Comparison of ENCODE assay signal across 1 cellular context in genomic region chr12:53675701-53676607, GRCh38.
TF ChIP-seq lines count a peak whose summit lies in the region.

ATP5MC2 (minus strand) TSS chr12:53676083; CDS start chr12:53672614, 3,469 bp downstream.

TF ChIP-seq in K562, 482 proteins besides CTCF, POLR2A, EP300 and RAD21 (continued from another document and continues in another):
- no peak for TF ChIP-seq ZNF212 (CRISPR knock-in tag; IDR thresholded peaks at IDR 0.05)
- TF ChIP-seq ZNF75A (CRISPR knock-in tag; IDR thresholded peaks at IDR 0.05) = 0 out of 2 replicates have a peak, but pooled peaks have one; percentile 7
- TF ChIP-seq ZNF584 (CRISPR knock-in tag; IDR thresholded peaks at IDR 0.05; ENCODE audit: low read depth) = no peak; the same call in 1 of the 2 replicates
- TF ChIP-seq TRIM28 (IDR thresholded peaks at IDR 0.05) = peak; percentile 74
- no peak for TF ChIP-seq POLR3G (IDR thresholded peaks at IDR 0.05; ENCODE audit: extremely low read depth, insufficient read length, insufficient replicate concordance)
- TF ChIP-seq ZFP36 (IDR thresholded peaks at IDR 0.05; ENCODE audit: low read depth, low read length, partially characterized antibody) = peak; percentile 43
- TF ChIP-seq TCF3 (CRISPR knock-in tag; IDR thresholded peaks at IDR 0.05) = no peak; the same call in 1 of the 2 replicates
- no peak for TF ChIP-seq RFX7 (CRISPR knock-in tag; IDR thresholded peaks at IDR 0.05)
- peak; percentile 44 for TF ChIP-seq DACH1 (IDR thresholded peaks at IDR 0.05; ENCODE audit: partially characterized antibody)
- no peak for TF ChIP-seq ZNF551 (CRISPR knock-in tag; IDR thresholded peaks at IDR 0.05)
- 0 out of 2 replicates have a peak, but pooled peaks have one; percentile 33 for TF ChIP-seq OTX1 (CRISPR knock-in tag; IDR thresholded peaks at IDR 0.05)
- TF ChIP-seq DMBX1 (CRISPR knock-in tag; IDR thresholded peaks at IDR 0.05; ENCODE audit: borderline replicate concordance) = peak; percentile 71; the same call in 1 of the 2 replicates
- no peak for TF ChIP-seq MTA2 (IDR thresholded peaks at IDR 0.05; ENCODE audit: low read depth)
- peak; percentile 63; the same call in 1 of the 2 replicates for TF ChIP-seq ARID2 (IDR thresholded peaks at IDR 0.05)
- TF ChIP-seq PATZ1 (CRISPR knock-in tag; IDR thresholded peaks at IDR 0.05; ENCODE audit: borderline replicate concordance) = 0 out of 2 replicates have a peak, but pooled peaks have one; percentile 5
- peak; percentile 70 to 79 for TF ChIP-seq FOXK2 (conservative IDR thresholded peaks at IDR 0.05 in 1 of 2, IDR thresholded peaks at IDR 0.05 in 1 of 2; ENCODE audit: low read depth in 2 of 2)
- no peak for TF ChIP-seq NONO (IDR thresholded peaks at IDR 0.05; ENCODE audit: low read depth in 2 of 2, low read length in 1 of 2)
- no peak for TF ChIP-seq KDM1A (IDR thresholded peaks at IDR 0.05)
- no peak for TF ChIP-seq ADNP (tag; IDR thresholded peaks at IDR 0.05)
- TF ChIP-seq ZNF354B (CRISPR knock-in tag; IDR thresholded peaks at IDR 0.05) = no peak
- TF ChIP-seq KDM2B (CRISPR knock-in tag; IDR thresholded peaks at IDR 0.05) = no peak
- peak; percentile 77 for TF ChIP-seq NR3C1 (CRISPR knock-in tag; IDR thresholded peaks at IDR 0.05)
- no peak for TF ChIP-seq TCF7L2 (IDR thresholded peaks at IDR 0.05; ENCODE audit: low read depth, low read length)
- peak; percentile 58; the same call in 1 of the 2 replicates for TF ChIP-seq CBFB (CRISPR knock-in tag; IDR thresholded peaks at IDR 0.05)
- TF ChIP-seq E2F5 (CRISPR knock-in tag; IDR thresholded peaks at IDR 0.05) = no peak
- TF ChIP-seq ELF1 (tag; IDR thresholded peaks at IDR 0.05) = peak; percentile 65
- peak; percentile 100 for TF ChIP-seq CEBPG (CRISPR knock-in tag; IDR thresholded peaks at IDR 0.05)
- peak; percentile 98 to 99 for TF ChIP-seq CEBPG (tag; conservative IDR thresholded peaks at IDR 0.05 in 1 of 2, IDR thresholded peaks at IDR 0.05 in 1 of 2)
- TF ChIP-seq CBX5 (IDR thresholded peaks at IDR 0.05; ENCODE audit: borderline replicate concordance, low read depth) = peak; percentile 49; the same call in 1 of the 2 replicates
- no peak for TF ChIP-seq SNAPC5 (CRISPR knock-in tag; IDR thresholded peaks at IDR 0.05)
- no peak for TF ChIP-seq EGR1 (conservative IDR thresholded peaks at IDR 0.05)
- TF ChIP-seq SMAD4 (CRISPR knock-in tag; conservative IDR thresholded peaks at IDR 0.05) = no peak; the same call in none of the 2 replicates
- TF ChIP-seq ZC3H11A (IDR thresholded peaks at IDR 0.05; ENCODE audit: low read depth, low read length) = no peak
- TF ChIP-seq ATF3 (IDR thresholded peaks at IDR 0.05) = peak; percentile 84
- TF ChIP-seq ATF3 (CRISPR knock-in tag; conservative IDR thresholded peaks at IDR 0.05) = peak; percentile 70
- TF ChIP-seq ZNF316 (IDR thresholded peaks at IDR 0.05) = peak; percentile 28; the same call in 1 of the 2 replicates
- peak; percentile 60; the same call in 1 of the 2 replicates for TF ChIP-seq TOE1 (IDR thresholded peaks at IDR 0.05; ENCODE audit: borderline replicate concordance)
- TF ChIP-seq TOE1 (CRISPR knock-in tag; IDR thresholded peaks at IDR 0.05; ENCODE audit: borderline replicate concordance, low read depth) = 0 out of 2 replicates have a peak, but pooled peaks have one; percentile 18
- no peak for TF ChIP-seq ZNF408 (CRISPR knock-in tag; IDR thresholded peaks at IDR 0.05; ENCODE audit: low read depth)
- peak; percentile 71; the same call in 1 of the 2 replicates for TF ChIP-seq FOXK1 (CRISPR knock-in tag; IDR thresholded peaks at IDR 0.05; ENCODE audit: borderline replicate concordance)
- 0 out of 2 replicates have a peak, but pooled peaks have one; percentile 50 for TF ChIP-seq ZFP91 (CRISPR knock-in tag; IDR thresholded peaks at IDR 0.05)
- TF ChIP-seq NEUROD1 (IDR thresholded peaks at IDR 0.05; ENCODE audit: borderline replicate concordance, low read depth, low read length, partially characterized antibody) = peak; percentile 80
- no peak for TF ChIP-seq FUS (optimal IDR thresholded peaks at IDR 0.05; ENCODE audit: low read depth, low read length)
- peak; percentile 97 for TF ChIP-seq POLR2B (IDR thresholded peaks at IDR 0.05; ENCODE audit: low read depth, partially characterized antibody)
- no peak for TF ChIP-seq MCM3 (IDR thresholded peaks at IDR 0.05)
- no peak for TF ChIP-seq ZNF444 (CRISPR knock-in tag; IDR thresholded peaks at IDR 0.05)
- TF ChIP-seq LCOR (CRISPR knock-in tag; IDR thresholded peaks at IDR 0.05) = peak; percentile 79; the same call in 1 of the 2 replicates
- TF ChIP-seq TFAP4 (CRISPR knock-in tag; IDR thresholded peaks at IDR 0.05; ENCODE audit: borderline replicate concordance) = peak; percentile 87
- TF ChIP-seq ZNF232 (CRISPR knock-in tag; IDR thresholded peaks at IDR 0.05) = 0 out of 2 replicates have a peak, but pooled peaks have one; percentile 84
- TF ChIP-seq ZNF561 (CRISPR knock-in tag; conservative IDR thresholded peaks at IDR 0.05) = 0 out of 2 replicates have a peak, but pooled peaks have one; percentile 22
- no peak for TF ChIP-seq PHF21A (IDR thresholded peaks at IDR 0.05; ENCODE audit: borderline replicate concordance, low read depth)
- peak; percentile 43 to 81 for TF ChIP-seq ARNT (IDR thresholded peaks at IDR 0.05)
- no peak for TF ChIP-seq NELFE (IDR thresholded peaks at IDR 0.05; ENCODE audit: insufficient read depth, insufficient read length)
- TF ChIP-seq NFRKB (IDR thresholded peaks at IDR 0.05; ENCODE audit: low read depth) = peak; percentile 99; the same call in 1 of the 2 replicates
- TF ChIP-seq ZNF398 (CRISPR knock-in tag; IDR thresholded peaks at IDR 0.05) = no peak
- no peak for TF ChIP-seq ELK3 (CRISPR knock-in tag; IDR thresholded peaks at IDR 0.05)
- peak in 1 of 2 experiments; percentile 67; a peak in 1 of 4 replicates for TF ChIP-seq UBTF (IDR thresholded peaks at IDR 0.05; ENCODE audit: borderline replicate concordance in 1 of 2, low read depth in 2 of 2, low read length in 2 of 2)
- TF ChIP-seq ZNF263 (CRISPR knock-in tag; IDR thresholded peaks at IDR 0.05; ENCODE audit: borderline replicate concordance) = peak; percentile 81; the same call in 1 of the 2 replicates
- no peak for TF ChIP-seq ZNF512 (tag; IDR thresholded peaks at IDR 0.05)
